5 cellular contexts compared by ENCODE assay signal in genomic region chr16:14574698-14575415, GRCh38. TPM values are rescaled to one million over a fixed set of nuclear protein-coding genes. Genes with fewer than 3 reads are reported as not detected.
A peak's percentile ranks its signal among the peaks of the same experiment; 100 is the strongest.
DNase-seq lines count a peak whose midpoint lies in the region; ATAC-seq, FAIRE-seq and TF ChIP-seq lines count a peak whose summit lies in the region.
"Not testable (repeated sequence)": the region's sequence is repeated elsewhere in the genome, so short reads cannot be mapped to it uniquely, and the experiment has no call there.

No MANE protein-coding gene starts in this region.

- BruUV-seq in K562 (replicated peaks; lab: Mats Ljungman, UMichigan): not testable (repeated sequence)

- not testable (repeated sequence) for H3K79me2 ChIP-seq in DOHH2 (ENCODE audit: control insufficient read depth, low read length); K562 (ENCODE audit: control insufficient read depth, insufficient read depth, low read length)

- H3K9me3 ChIP-seq in DOHH2 (ENCODE audit: control insufficient read depth, insufficient read depth, low read length); HEK293 (ENCODE audit: control insufficient read depth, insufficient read depth, low read depth, low read length); K562 (replicated peaks; ENCODE audit: control insufficient read depth, insufficient read depth, low read depth, low read length): not testable (repeated sequence)

- H3K36me3 ChIP-seq in DOHH2 (ENCODE audit: control insufficient read depth, low read length) (peaks cover 72% of the 10 kb centered on the region), HEK293 (ENCODE audit: control insufficient read depth in 2 of 2, insufficient read depth in 1 of 2, low read length in 2 of 2) (peaks cover 33 to 54% of the 10 kb centered on the region in 2 experiments), K562 (ENCODE audit: control insufficient read depth, insufficient read depth, low read length) (peaks cover 46% of the 10 kb centered on the region; the same call in 1 of the 3 replicates)

- H3F3A ChIP-seq in DOHH2 (ENCODE audit: control insufficient read depth, insufficient read depth): not testable (repeated sequence)

- TF ChIP-seq EP300 in K562 (IDR thresholded peaks at IDR 0.05; ENCODE audit: low read length): not testable (repeated sequence)

- TF ChIP-seq POLR2A in K562 (conservative IDR thresholded peaks at IDR 0.05): not testable (repeated sequence)

- H3K4me3 ChIP-seq in DOHH2 (ENCODE audit: low read length); HEK293 (ENCODE audit: low read depth, low read length); K562: not testable (repeated sequence)

- H3K27me3 Mint-ChIP-seq in endothelial cell (ENCODE audit: unreplicated experiment): not testable (repeated sequence)

- H3K27ac ChIP-seq in DOHH2 (ENCODE audit: low read depth, low read length); HEK293 (ENCODE audit: extremely low read depth, low read depth, low read length); K562 (ENCODE audit: extremely low read depth, low read depth, low read length): not testable (repeated sequence)

- H3K4me2 ChIP-seq in DOHH2 (ENCODE audit: low read length); K562 (ENCODE audit: insufficient read depth, low read length): not testable (repeated sequence)

- POLR2A ChIA-PET in HEK293 (lab: Yijun Ruan, JAX); K562 (lab: Yijun Ruan, JAX): not testable (repeated sequence)

- not testable (repeated sequence) for H2AFZ ChIP-seq in K562 (ENCODE audit: low read depth, low read length)

- H3K9me3 Mint-ChIP-seq in endothelial cell (ENCODE audit: unreplicated experiment): not testable (repeated sequence)

- H3K9ac ChIP-seq in K562 (ENCODE audit: insufficient read depth in 1 of 2, low read depth in 2 of 2, low read length in 2 of 2): not testable (repeated sequence)

- peak; percentile 27 for TF ChIP-seq CTCF in DOHH2 (IDR thresholded peaks at IDR 0.05; ENCODE audit: low read depth, low read length, poor library complexity, severe bottlenecking)
- TF ChIP-seq CTCF in HEK293 (tag by site-specific recombination; IDR thresholded peaks at IDR 0.05); K562 (IDR thresholded peaks at IDR 0.05 in 2 of 3, conservative IDR thresholded peaks at IDR 0.05 in 1 of 3; ENCODE audit: insufficient read depth in 2 of 3, low read depth in 1 of 3, low read length in 3 of 3); endothelial cell (IDR thresholded peaks at IDR 0.05; ENCODE audit: unreplicated experiment): not testable (repeated sequence)

- CTCF ChIA-PET in HEK293 (lab: Yijun Ruan, JAX); K562 (lab: Yijun Ruan, JAX; ENCODE audit: low intra/inter-chr PET ratio): not testable (repeated sequence)

- not testable (repeated sequence) for FAIRE-seq in K562 (lab: Jason Lieb, UNC)

- peaks cover 39% of the 10 kb centered on the region for H3K36me3 Mint-ChIP-seq in endothelial cell (ENCODE audit: low read depth, unreplicated experiment)

- H4K20me1 ChIP-seq in DOHH2 (ENCODE audit: control insufficient read depth, insufficient read depth, low read depth, low read length); K562 (replicated peaks; ENCODE audit: control insufficient read depth, insufficient read depth, low read length): not testable (repeated sequence)

- intact Hi-C loops in K562 (cut with micrococcal nuclease): not testable (repeated sequence)

- not testable (repeated sequence) for H3K4me1 Mint-ChIP-seq in endothelial cell (ENCODE audit: unreplicated experiment)

- not testable (repeated sequence) for H3K9me2 ChIP-seq in DOHH2 (replicated peaks; ENCODE audit: control insufficient read depth, low read length)

- 96% methylated on average over 4 of the region's 4 CpGs for WGBS in K562 (ENCODE audit: insufficient coverage, low coverage, missing lambda C conversion rate)

- not testable (repeated sequence) for DNase-seq in K562 (ENCODE audit: extremely low read depth in 1 of 4, low spot score in 3 of 4); endothelial cell (ENCODE audit: low spot score)
- DNase-seq in mesenteric fat pad (ENCODE audit: low spot score): peak; percentile 64

- in situ Hi-C loops in K562 (cut with MboI): not testable (repeated sequence)

- H3K27me3 ChIP-seq in DOHH2 (ENCODE audit: control insufficient read depth, low read length); K562 (ENCODE audit: control insufficient read depth in 2 of 2, insufficient read depth in 2 of 2, low read length in 2 of 2): not testable (repeated sequence)

- H3K4me1 ChIP-seq in DOHH2 (ENCODE audit: control insufficient read depth, low read length); HEK293 (ENCODE audit: control insufficient read depth, insufficient read depth, low read length); K562 (replicated peaks in 1 of 2; ENCODE audit: control insufficient read depth in 2 of 2, insufficient read depth in 2 of 2, low read length in 2 of 2): not testable (repeated sequence)

- peak overlapping the region; percentile 26 for H3K4me3 Mint-ChIP-seq in endothelial cell (ENCODE audit: unreplicated experiment)

- not testable (repeated sequence) for H3K27ac Mint-ChIP-seq in endothelial cell (ENCODE audit: unreplicated experiment)

- not testable (repeated sequence) for ATAC-seq in K562

- H3K9me1 ChIP-seq in K562 (ENCODE audit: control insufficient read depth, insufficient read depth, low read length): not testable (repeated sequence)

- TF ChIP-seq RAD21 in K562 (CRISPR knock-in tag; conservative IDR thresholded peaks at IDR 0.05 in 1 of 2, IDR thresholded peaks at IDR 0.05 in 1 of 2): not testable (repeated sequence)

TF ChIP-seq in HEK293, 187 proteins besides CTCF, POLR2A, EP300 and RAD21:
- peak; percentile 92 for TF ChIP-seq ZNF585B (tag by site-specific recombination; IDR thresholded peaks at IDR 0.05)

TF ChIP-seq in K562, 482 proteins besides CTCF, POLR2A, EP300 and RAD21:
- peak; percentile 34; the same call in 1 of the 2 replicates for TF ChIP-seq ZNF121 (CRISPR knock-in tag; conservative IDR thresholded peaks at IDR 0.05)

RNA-seq across cellular contexts. Expression of gene PARN, which starts 55.2 kb away (rescaled TPM):
- total RNA-seq in K562 (2011; cell fraction: chromatin; rRNA removed; ENCODE audit: low replicate concordance): 41.3 and 80.1 TPM in 2 replicates
- 24.1 and 31.0 TPM in 2 replicates for total RNA-seq in K562 (2011; cell fraction: nucleolus; rRNA removed)
- total RNA-seq in K562 (2011; cell fraction: nucleoplasm; rRNA removed): 37.2 and 45.2 TPM in 2 replicates
- 23.6 and 29.6 TPM in 2 replicates for total RNA-seq in K562 (2014; rRNA removed)
- total RNA-seq in K562 (2014; rRNA removed; fragmentation: Illumina TruSeq; extraction: Trizol): 41.3 and 50.3 TPM in 2 replicates
- total RNA-seq in K562 (2015; rRNA removed; fragmentation: Illumina TruSeq; extraction: Trizol): 44.8 and 48.1 TPM in 2 replicates
- total RNA-seq in K562 (2021): 30.5 and 36.3 TPM in 2 replicates
- polyA plus RNA-seq in K562 (2011; rRNA removed): 33.6 and 40.4 TPM in 2 replicates
- 16.5 and 29.7 TPM in 2 replicates for polyA plus RNA-seq in K562 (2011; cell fraction: cytosol; rRNA removed)
- polyA plus RNA-seq in K562 (2011; cell fraction: nucleus; rRNA removed): 29.1 and 36.3 TPM in 2 replicates
- polyA plus RNA-seq in K562 (2012): 31.3 and 37.2 TPM in 2 replicates
- polyA plus RNA-seq in K562 (2014; fragmentation: Illumina TruSeq; extraction: Trizol): 47.0 and 51.3 TPM in 2 replicates
- polyA plus RNA-seq in K562 (2014; fragmentation: Nextera tagmentation; extraction: Ambion mirVana): 10 to 100 TPM in 1 of 2 experiments, 1 to 10 TPM in 1; 9.6 to 18.5 TPM
- polyA plus RNA-seq in K562 (2014; rRNA removed): 42.1 and 45.9 TPM in 2 replicates
- 50.0 and 52.1 TPM in 2 replicates for polyA minus RNA-seq in K562 (2011; rRNA and poly(A)+ RNA removed)
- polyA minus RNA-seq in K562 (2011; cell fraction: cytosol; rRNA and poly(A)+ RNA removed): 14.5 and 24.4 TPM in 2 replicates
- 22.6 and 35.7 TPM in 2 replicates for polyA minus RNA-seq in K562 (2011; cell fraction: nucleus; rRNA and poly(A)+ RNA removed)
- 25.2 TPM for total RNA-seq in endothelial cell (ENCODE audit: unreplicated experiment)
- total RNA-seq in mesenteric fat pad: 23.3 TPM

RNA-seq across cellular contexts. Expression of gene BFAR, which starts 57.9 kb away (rescaled TPM):
- 75.3 and 78.0 TPM in 2 replicates for total RNA-seq in K562 (2011; cell fraction: chromatin; rRNA removed; ENCODE audit: low replicate concordance)
- total RNA-seq in K562 (2011; cell fraction: nucleolus; rRNA removed): 63.4 and 72.2 TPM in 2 replicates
- total RNA-seq in K562 (2011; cell fraction: nucleoplasm; rRNA removed): 65.4 and 88.9 TPM in 2 replicates
- 42.8 and 45.0 TPM in 2 replicates for total RNA-seq in K562 (2014; rRNA removed)
- 62.5 and 81.4 TPM in 2 replicates for total RNA-seq in K562 (2014; rRNA removed; fragmentation: Illumina TruSeq; extraction: Trizol)
- total RNA-seq in K562 (2015; rRNA removed; fragmentation: Illumina TruSeq; extraction: Trizol): 58.1 and 60.4 TPM in 2 replicates
- 53.5 and 58.2 TPM in 2 replicates for total RNA-seq in K562 (2021)
- 54.1 and 71.9 TPM in 2 replicates for polyA plus RNA-seq in K562 (2011; rRNA removed)
- polyA plus RNA-seq in K562 (2011; cell fraction: cytosol; rRNA removed): 40.6 and 58.1 TPM in 2 replicates
- polyA plus RNA-seq in K562 (2011; cell fraction: nucleus; rRNA removed): 15.7 and 17.1 TPM in 2 replicates
- 48.1 and 54.2 TPM in 2 replicates for polyA plus RNA-seq in K562 (2012)
- 82.6 and 82.8 TPM in 2 replicates for polyA plus RNA-seq in K562 (2014; fragmentation: Illumina TruSeq; extraction: Trizol)
- polyA plus RNA-seq in K562 (2014; fragmentation: Nextera tagmentation; extraction: Ambion mirVana): 10 to 100 TPM; 55.2 to 57.7 TPM
- 61.8 and 70.5 TPM in 2 replicates for polyA plus RNA-seq in K562 (2014; rRNA removed)
- polyA minus RNA-seq in K562 (2011; rRNA and poly(A)+ RNA removed): 60.9 and 80.5 TPM in 2 replicates
- 24.8 and 28.9 TPM in 2 replicates for polyA minus RNA-seq in K562 (2011; cell fraction: cytosol; rRNA and poly(A)+ RNA removed)
- polyA minus RNA-seq in K562 (2011; cell fraction: nucleus; rRNA and poly(A)+ RNA removed): 15.1 and 30.1 TPM in 2 replicates
- 80.7 TPM for total RNA-seq in endothelial cell (ENCODE audit: unreplicated experiment)
- 53.3 TPM for total RNA-seq in mesenteric fat pad
